ENCODE assay signal across 19 cellular contexts in genomic region chr17:2376107-2376506, GRCh38. TPM values are rescaled to one million over a fixed set of nuclear protein-coding genes. Genes with fewer than 3 reads are reported as not detected.
A peak's percentile ranks its signal among the peaks of the same experiment; 100 is the strongest.
DNase-seq lines count a peak whose midpoint lies in the region; ATAC-seq and TF ChIP-seq lines count a peak whose summit lies in the region.
"Had no signal": no experiment of that assay in that cellular context is flagged by ENCODE, and none has a peak within 500 bp of the region (broad histone marks: within the 10 kb centered on the region; RNA-seq: fewer than 3 reads in every experiment).

No MANE protein-coding gene starts in this region.

- DNase-seq in SK-N-SH (peak; percentile 28), T-helper 17 cell (no peak), left kidney (ENCODE audit: low read depth, low spot score) (peak; percentile 18), COLO829 (ENCODE audit: low spot score) (no peak)
- DNase-seq: AML-193; CD4-positive, alpha-beta memory T cell; COR-L47; DMS 273 treated with DMSO at 0.1 percent for 48 hours; DMS53; DND-41; EL; HCEC 1CT; IMR-90 had no signal

- CTCF ChIA-PET in SK-N-SH (lab: Yijun Ruan, JAX): interaction anchor here (1.0 to 26.4 kb wide), 3 partner anchors 8 to 33 kb away, joined by 4 to 654 read pairs (median 4); partner anchors contain the start of gene MNT

- no peak overlapping the region for H3K9ac ChIP-seq in SK-N-SH

- H3K27ac Mint-ChIP-seq in T-helper 17 cell: peak overlapping the region; percentile 77

- H3K36me3 Mint-ChIP-seq in T-helper 17 cell (ENCODE audit: low read depth): peaks cover 2% of the 10 kb centered on the region

- no peaks in the 10 kb centered on the region for H3F3A ChIP-seq in SK-N-SH (replicated peaks; ENCODE audit: insufficient read depth)

- ATAC-seq in SK-N-SH treated with all-trans-retinoic acid at 6 μM for 48 hours (no peak), T-helper 17 cell (no peak), HG03159 (IDR thresholded peaks at IDR 0.05; ENCODE audit: unreplicated experiment) (no peak), HG03095 (IDR thresholded peaks at IDR 0.05; ENCODE audit: unreplicated experiment) (no peak)
- ATAC-seq: A549, GM12878 had no signal

- no peak overlapping the region for H3K4me2 ChIP-seq in SK-N-SH
- H3K4me2 ChIP-seq: A549 had no signal

- no peak for TF ChIP-seq RAD21 in SK-N-SH (IDR thresholded peaks at IDR 0.05; ENCODE audit: low read length)

- H3K4me3 ChIP-seq in SK-N-SH (ENCODE audit: low read depth in 2 of 2, low read length in 1 of 2): no peak overlapping the region
- H3K4me3 ChIP-seq: A549, GM12878 had no signal

- H3K4me1 ChIP-seq in SK-N-SH (ENCODE audit: control insufficient read depth in 1 of 2, insufficient read depth in 2 of 2, low read depth in 1 of 2, low read length in 1 of 2): peaks cover 0 to 23% of the 10 kb centered on the region in 2 experiments; a peak in 1 of 4 replicates
- H3K4me1 ChIP-seq: A549 had no signal

- H3K79me2 ChIP-seq in SK-N-SH (ENCODE audit: insufficient read depth): no peaks in the 10 kb centered on the region

- H3K9me2 ChIP-seq in SK-N-SH: no peaks in the 10 kb centered on the region

- no peak for TF ChIP-seq CTCF in SK-N-SH (IDR thresholded peaks at IDR 0.05)

- H3K9me3 ChIP-seq in SK-N-SH: no peaks in the 10 kb centered on the region
- H3K9me3 ChIP-seq in T-helper 17 cell (ENCODE audit: control insufficient read depth, low read length, poor library complexity, severe bottlenecking): no peaks in the 10 kb centered on the region
- H3K9me3 ChIP-seq: A549 had no signal

- no peak overlapping the region for H3K4me3 Mint-ChIP-seq in T-helper 17 cell
- H3K4me3 Mint-ChIP-seq: CD4-positive, alpha-beta memory T cell had no signal

- peaks cover 3 to 72% of the 10 kb centered on the region in 2 experiments for H3K36me3 ChIP-seq in SK-N-SH (replicated peaks in 1 of 2; ENCODE audit: control insufficient read depth in 1 of 2, insufficient read depth in 2 of 2, low read length in 1 of 2)

- no peaks in the 10 kb centered on the region for H3K27me3 Mint-ChIP-seq in T-helper 17 cell
- H3K27me3 Mint-ChIP-seq: CD4-positive, alpha-beta memory T cell had no signal

- no peak for TF ChIP-seq EP300 in SK-N-SH (IDR thresholded peaks at IDR 0.05; ENCODE audit: borderline replicate concordance in 1 of 2, low read depth in 1 of 2, low read length in 1 of 2)

- H2AFZ ChIP-seq in SK-N-SH (ENCODE audit: low read depth): no peak overlapping the region

- peaks cover 2% of the 10 kb centered on the region for H3K4me1 Mint-ChIP-seq in T-helper 17 cell

- H3K27me3 ChIP-seq in SK-N-SH (ENCODE audit: insufficient read depth): no peaks in the 10 kb centered on the region

- 89% methylated on average over 7 of the region's 14 CpGs for WGBS in SK-N-SH (ENCODE audit: low lambda C conversion rate)

- H3K27ac ChIP-seq in SK-N-SH (ENCODE audit: low read depth in 2 of 2, low read length in 1 of 2): no peak overlapping the region
- peak overlapping the region; percentile 46 for H3K27ac ChIP-seq in temporal lobe (ENCODE audit: low read depth, low read length)
- H3K27ac ChIP-seq: A549 had no signal

- no peaks in the 10 kb centered on the region for H4K20me1 ChIP-seq in SK-N-SH (ENCODE audit: insufficient read depth)

- POLR2A ChIA-PET in SK-N-SH (lab: Yijun Ruan, JAX): interaction anchor here (1.0 kb wide), 1 partner anchor 40 kb away, joined by 3 read pairs; the partner anchor contains the start of gene TSR1

TF ChIP-seq in SK-N-SH, 30 proteins besides CTCF, POLR2A, EP300 and RAD21:
- TF ChIP-seq FOSL2 (IDR thresholded peaks at IDR 0.05; ENCODE audit: borderline replicate concordance, low read depth): no peak
- no peak for TF ChIP-seq TCF12 (IDR thresholded peaks at IDR 0.05)
- no peak for TF ChIP-seq RFX5 (IDR thresholded peaks at IDR 0.05; ENCODE audit: low read length)
- no peak for TF ChIP-seq PBX3 (IDR thresholded peaks at IDR 0.05)
- TF ChIP-seq NFIC (IDR thresholded peaks at IDR 0.05; ENCODE audit: borderline replicate concordance): no peak

TF ChIP-seq in SK-N-SH treated with all-trans-retinoic acid at 6 μM for 48 hours, 23 proteins besides CTCF, POLR2A, EP300 and RAD21:
- TF ChIP-seq, protein P1, sequence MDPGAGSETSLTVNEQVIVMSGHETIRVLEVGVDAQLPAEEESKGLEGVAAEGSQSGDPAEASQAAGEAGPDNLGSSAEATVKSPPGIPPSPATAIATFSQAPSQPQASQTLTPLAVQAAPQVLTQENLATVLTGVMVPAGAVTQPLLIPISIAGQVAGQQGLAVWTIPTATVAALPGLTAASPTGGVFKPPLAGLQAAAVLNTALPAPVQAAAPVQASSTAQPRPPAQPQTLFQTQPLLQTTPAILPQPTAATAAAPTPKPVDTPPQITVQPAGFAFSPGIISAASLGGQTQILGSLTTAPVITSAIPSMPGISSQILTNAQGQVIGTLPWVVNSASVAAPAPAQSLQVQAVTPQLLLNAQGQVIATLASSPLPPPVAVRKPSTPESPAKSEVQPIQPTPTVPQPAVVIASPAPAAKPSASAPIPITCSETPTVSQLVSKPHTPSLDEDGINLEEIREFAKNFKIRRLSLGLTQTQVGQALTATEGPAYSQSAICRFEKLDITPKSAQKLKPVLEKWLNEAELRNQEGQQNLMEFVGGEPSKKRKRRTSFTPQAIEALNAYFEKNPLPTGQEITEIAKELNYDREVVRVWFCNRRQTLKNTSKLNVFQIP (CRISPR knock-in tag; IDR thresholded peaks at IDR 0.05; ENCODE audit: borderline replicate concordance, low read depth): no peak
- no peak for TF ChIP-seq ESRRG (CRISPR knock-in tag; IDR thresholded peaks at IDR 0.05)
- TF ChIP-seq RARB (CRISPR knock-in tag; IDR thresholded peaks at IDR 0.05): no peak
- TF ChIP-seq GLIS3 (CRISPR knock-in tag; IDR thresholded peaks at IDR 0.05): no peak
- TF ChIP-seq, protein P2, sequence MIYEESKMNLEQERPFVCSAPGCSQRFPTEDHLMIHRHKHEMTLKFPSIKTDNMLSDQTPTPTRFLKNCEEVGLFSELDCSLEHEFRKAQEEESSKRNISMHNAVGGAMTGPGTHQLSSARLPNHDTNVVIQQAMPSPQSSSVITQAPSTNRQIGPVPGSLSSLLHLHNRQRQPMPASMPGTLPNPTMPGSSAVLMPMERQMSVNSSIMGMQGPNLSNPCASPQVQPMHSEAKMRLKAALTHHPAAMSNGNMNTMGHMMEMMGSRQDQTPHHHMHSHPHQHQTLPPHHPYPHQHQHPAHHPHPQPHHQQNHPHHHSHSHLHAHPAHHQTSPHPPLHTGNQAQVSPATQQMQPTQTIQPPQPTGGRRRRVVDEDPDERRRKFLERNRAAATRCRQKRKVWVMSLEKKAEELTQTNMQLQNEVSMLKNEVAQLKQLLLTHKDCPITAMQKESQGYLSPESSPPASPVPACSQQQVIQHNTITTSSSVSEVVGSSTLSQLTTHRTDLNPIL (CRISPR knock-in tag; IDR thresholded peaks at IDR 0.05; ENCODE audit: low read depth): no peak
- no peak for TF ChIP-seq BACH2 (CRISPR knock-in tag; IDR thresholded peaks at IDR 0.05; ENCODE audit: borderline replicate concordance)
- no peak for TF ChIP-seq ZFP30 (CRISPR knock-in tag; IDR thresholded peaks at IDR 0.05)
- TF ChIP-seq ZNF70 (CRISPR knock-in tag; IDR thresholded peaks at IDR 0.05): no peak
- no peak for TF ChIP-seq ZFP3 (CRISPR knock-in tag; IDR thresholded peaks at IDR 0.05)
- no peak for TF ChIP-seq ARNTL (CRISPR knock-in tag; IDR thresholded peaks at IDR 0.05; ENCODE audit: borderline replicate concordance, low read depth)
- TF ChIP-seq PPARA (CRISPR knock-in tag; IDR thresholded peaks at IDR 0.05; ENCODE audit: borderline replicate concordance): no peak
- no peak for TF ChIP-seq SNAI2 (CRISPR knock-in tag; IDR thresholded peaks at IDR 0.05)
- TF ChIP-seq, protein P3, sequence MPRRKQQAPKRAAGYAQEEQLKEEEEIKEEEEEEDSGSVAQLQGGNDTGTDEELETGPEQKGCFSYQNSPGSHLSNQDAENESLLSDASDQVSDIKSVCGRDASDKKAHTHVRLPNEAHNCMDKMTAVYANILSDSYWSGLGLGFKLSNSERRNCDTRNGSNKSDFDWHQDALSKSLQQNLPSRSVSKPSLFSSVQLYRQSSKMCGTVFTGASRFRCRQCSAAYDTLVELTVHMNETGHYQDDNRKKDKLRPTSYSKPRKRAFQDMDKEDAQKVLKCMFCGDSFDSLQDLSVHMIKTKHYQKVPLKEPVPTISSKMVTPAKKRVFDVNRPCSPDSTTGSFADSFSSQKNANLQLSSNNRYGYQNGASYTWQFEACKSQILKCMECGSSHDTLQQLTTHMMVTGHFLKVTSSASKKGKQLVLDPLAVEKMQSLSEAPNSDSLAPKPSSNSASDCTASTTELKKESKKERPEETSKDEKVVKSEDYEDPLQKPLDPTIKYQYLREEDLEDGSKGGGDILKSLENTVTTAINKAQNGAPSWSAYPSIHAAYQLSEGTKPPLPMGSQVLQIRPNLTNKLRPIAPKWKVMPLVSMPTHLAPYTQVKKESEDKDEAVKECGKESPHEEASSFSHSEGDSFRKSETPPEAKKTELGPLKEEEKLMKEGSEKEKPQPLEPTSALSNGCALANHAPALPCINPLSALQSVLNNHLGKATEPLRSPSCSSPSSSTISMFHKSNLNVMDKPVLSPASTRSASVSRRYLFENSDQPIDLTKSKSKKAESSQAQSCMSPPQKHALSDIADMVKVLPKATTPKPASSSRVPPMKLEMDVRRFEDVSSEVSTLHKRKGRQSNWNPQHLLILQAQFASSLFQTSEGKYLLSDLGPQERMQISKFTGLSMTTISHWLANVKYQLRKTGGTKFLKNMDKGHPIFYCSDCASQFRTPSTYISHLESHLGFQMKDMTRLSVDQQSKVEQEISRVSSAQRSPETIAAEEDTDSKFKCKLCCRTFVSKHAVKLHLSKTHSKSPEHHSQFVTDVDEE (CRISPR knock-in tag; IDR thresholded peaks at IDR 0.05): no peak
- TF ChIP-seq ZNF565 (CRISPR knock-in tag; conservative IDR thresholded peaks at IDR 0.05; ENCODE audit: low read depth): no peak

RNA-seq across cellular contexts. Expression of gene MNT, which starts 24.8 kb away (rescaled TPM):
- 7.1 and 7.4 TPM in 2 replicates for polyA plus RNA-seq in SK-N-SH (2012; rRNA removed)
- 3.2 and 4.4 TPM in 2 replicates for polyA plus RNA-seq in SK-N-SH (2012; cell fraction: cytosol; rRNA removed)
- polyA plus RNA-seq in SK-N-SH (2012; cell fraction: nucleus; rRNA removed): 50.2 and 76.3 TPM in 2 replicates
- total RNA-seq in T-helper 17 cell (100 to 1,000 TPM in 1 of 2 donors, 10 to 100 TPM in 1; 92.9 to 110 TPM), temporal lobe (10.6 TPM)

RNA-seq across cellular contexts. Expression of gene SGSM2, which starts 38.8 kb away (rescaled TPM):
- polyA plus RNA-seq in SK-N-SH (2012; rRNA removed): 85.9 and 98.6 TPM in 2 replicates
- 18.0 and 30.4 TPM in 2 replicates for polyA plus RNA-seq in SK-N-SH (2012; cell fraction: cytosol; rRNA removed)
- 605 and 826 TPM in 2 replicates for polyA plus RNA-seq in SK-N-SH (2012; cell fraction: nucleus; rRNA removed)
- total RNA-seq in T-helper 17 cell: 100 to 1,000 TPM; 119 to 128 TPM
- total RNA-seq in temporal lobe: 49.7 TPM

RNA-seq across cellular contexts. Expression of gene TSR1, which starts 39.9 kb away (rescaled TPM):
- polyA plus RNA-seq in SK-N-SH (2012; rRNA removed): 26.7 and 29.0 TPM in 2 replicates
- 26.0 and 27.0 TPM in 2 replicates for polyA plus RNA-seq in SK-N-SH (2012; cell fraction: cytosol; rRNA removed)
- polyA plus RNA-seq in SK-N-SH (2012; cell fraction: nucleus; rRNA removed): 38.2 and 50.3 TPM in 2 replicates
- total RNA-seq in T-helper 17 cell: 10 to 100 TPM; 24.9 to 35.4 TPM
- 28.0 TPM for total RNA-seq in temporal lobe

Comparison
In these comparisons a context has a peak if more than half of its experiments do, and no peak if none do; other contexts are left out.
1. DNase-seq: peak in SK-N-SH (single experiment) and left kidney (single experiment); none in T-helper 17 cell (0 of 3) and COLO829 (single experiment).